ENCODE assay signal across 8 cellular contexts in the genomic region with DNA sequence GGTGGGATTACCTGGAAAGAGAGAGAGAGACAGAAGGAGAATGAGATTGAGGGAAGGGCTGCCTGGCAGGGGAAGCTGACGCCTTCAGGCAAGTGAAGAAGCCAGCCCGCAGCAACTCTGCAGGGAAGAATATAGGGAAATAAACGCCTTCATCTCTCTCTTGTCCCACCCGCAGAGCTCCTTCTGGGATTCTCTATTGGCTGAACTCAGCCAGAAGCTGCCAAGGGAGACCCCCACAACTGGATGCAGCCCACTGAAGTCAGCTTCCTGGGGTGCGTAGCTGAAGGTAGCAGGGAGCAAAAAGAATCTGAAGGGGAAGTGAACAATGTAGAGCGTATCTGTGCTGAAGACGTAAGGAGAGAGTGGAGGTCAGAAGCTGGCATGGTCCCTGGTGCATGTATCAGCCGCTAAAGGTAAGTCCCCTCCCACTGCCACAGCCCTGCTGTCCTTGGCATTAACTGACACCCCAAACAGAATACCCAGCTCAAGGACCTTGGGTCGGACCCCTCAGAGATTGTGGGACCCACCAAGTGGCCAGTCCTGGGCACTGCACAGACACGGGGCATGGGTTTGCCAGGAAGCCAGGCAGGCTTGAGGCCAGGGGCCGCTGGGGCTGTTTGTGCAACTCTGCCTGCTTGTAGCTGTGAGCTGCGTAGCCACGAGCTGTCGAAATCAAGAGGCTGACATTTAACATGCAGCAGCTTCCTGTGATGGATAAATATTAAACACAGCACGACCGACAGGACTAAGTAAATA.
DNase-seq lines count a peak whose midpoint lies in the region; ATAC-seq lines count a peak whose summit lies in the region.

No MANE protein-coding gene starts in this region.

- no peak overlapping the region for H3K4me2 ChIP-seq in neuronal stem cell (ENCODE audit: insufficient read depth, low read length, poor library complexity, severe bottlenecking)

- no peak for ATAC-seq in activated T-helper 17 cell treated with anti-CD3 and anti-CD28 coated beads, Interleukin-2, amount 50 U/mL, for 72 hours (replicated peaks)
- ATAC-seq in HG03025 (IDR thresholded peaks at IDR 0.05; ENCODE audit: low FRiP score, unreplicated experiment): no peak

- H3K36me3 ChIP-seq in neuronal stem cell (replicated peaks in 1 of 2; ENCODE audit: control insufficient read depth in 2 of 2, insufficient read depth in 2 of 2, low read length in 2 of 2): no peaks in the 10 kb centered on the region

- H2BK5ac ChIP-seq in neuronal stem cell (ENCODE audit: low read length): no peak overlapping the region

- peak overlapping the region; percentile 66 for H2AFZ ChIP-seq in neuronal stem cell (ENCODE audit: low read length)

- H3K23ac ChIP-seq in neuronal stem cell (ENCODE audit: low read depth, low read length, poor library complexity): no peak overlapping the region

- H2BK15ac ChIP-seq in neuronal stem cell (ENCODE audit: low read length): no peak overlapping the region

- H2BK120ac ChIP-seq in neuronal stem cell (ENCODE audit: low read depth, low read length): no peak overlapping the region

- no peak overlapping the region for H3K4ac ChIP-seq in neuronal stem cell (ENCODE audit: low read length)

- no peak overlapping the region for H3K14ac ChIP-seq in neuronal stem cell (ENCODE audit: low read length)

- H3K27me3 ChIP-seq in neuronal stem cell (ENCODE audit: control insufficient read depth in 3 of 3, insufficient read depth in 3 of 3, low read depth in 1 of 3, low read length in 3 of 3): no peaks in the 10 kb centered on the region

- no peak overlapping the region for H3K4me3 Mint-ChIP-seq in activated T-helper 17 cell treated with anti-CD3 and anti-CD28 coated beads, Interleukin-2, amount 50 U/mL, for 72 hours

- H3K9me3 Mint-ChIP-seq in activated T-helper 17 cell treated with anti-CD3 and anti-CD28 coated beads, Interleukin-2, amount 50 U/mL, for 72 hours: no peaks in the 10 kb centered on the region

- no peak overlapping the region for H3K27ac ChIP-seq in neuronal stem cell (replicated peaks; ENCODE audit: low read length)

- peaks cover 3 to 16% of the 10 kb centered on the region in 2 donors for H3K4me1 ChIP-seq in neuronal stem cell (ENCODE audit: control insufficient read depth in 2 of 2, insufficient read depth in 1 of 2, low read depth in 1 of 2, low read length in 2 of 2)

- H3K18ac ChIP-seq in neuronal stem cell (ENCODE audit: low read length): peak overlapping the region; percentile 34

- no peak overlapping the region for H4K91ac ChIP-seq in neuronal stem cell (ENCODE audit: low read depth, low read length, poor library complexity)

- peaks cover 0 to 7% of the 10 kb centered on the region in 2 donors for H3K9me3 ChIP-seq in neuronal stem cell (replicated peaks in 1 of 2; ENCODE audit: control insufficient read depth in 2 of 2, insufficient read depth in 1 of 2, low read depth in 1 of 2, low read length in 2 of 2)

- no peak overlapping the region for H3K27ac Mint-ChIP-seq in activated T-helper 17 cell treated with anti-CD3 and anti-CD28 coated beads, Interleukin-2, amount 50 U/mL, for 72 hours

- H2BK12ac ChIP-seq in neuronal stem cell (ENCODE audit: low read length): no peak overlapping the region

- no peaks in the 10 kb centered on the region for H3K79me1 ChIP-seq in neuronal stem cell (ENCODE audit: low read depth, low read length)

- no peaks in the 10 kb centered on the region for H3K36me3 Mint-ChIP-seq in activated T-helper 17 cell treated with anti-CD3 and anti-CD28 coated beads, Interleukin-2, amount 50 U/mL, for 72 hours (ENCODE audit: low read depth)

- H3K4me3 ChIP-seq in neuronal stem cell (ENCODE audit: low read length in 2 of 2): no peak overlapping the region

- H3K27me3 Mint-ChIP-seq in activated T-helper 17 cell treated with anti-CD3 and anti-CD28 coated beads, Interleukin-2, amount 50 U/mL, for 72 hours: peaks cover 22% of the 10 kb centered on the region

- DNase-seq in D341Med (ENCODE audit: low spot score): peak; percentile 60
- DNase-seq in NCI-H748 treated with DMSO at 0.1 percent for 48 hours (lab: John Stamatoyannopoulos, UW): peak; percentile 3
- peak; percentile 42 for DNase-seq in fibroblast of peridontal ligament (ENCODE audit: extremely low read depth)
- no peak for DNase-seq in neuronal stem cell (ENCODE audit: low spot score)
- no peak for DNase-seq in activated effector memory CD4-positive, alpha-beta T cell treated with Interleukin-2 at 50 U/mL for 16 hours
- no peak for DNase-seq in COLO829 (ENCODE audit: low spot score)

- no CpG with 5 or more reads among the region's 16 CpGs for WGBS in neuronal stem cell (ENCODE audit: extremely low coverage in 2 of 2, insufficient read length in 2 of 2, insufficient replicate concordance in 1 of 2), 2 donors

- no peak overlapping the region for H2AK5ac ChIP-seq in neuronal stem cell (ENCODE audit: low read depth, low read length)

- no peak overlapping the region for H4K8ac ChIP-seq in neuronal stem cell (ENCODE audit: low read depth, low read length)

- H3K9ac ChIP-seq in neuronal stem cell (ENCODE audit: low read depth, low read length, poor library complexity): no peak overlapping the region

- no peaks in the 10 kb centered on the region for H3K4me1 Mint-ChIP-seq in activated T-helper 17 cell treated with anti-CD3 and anti-CD28 coated beads, Interleukin-2, amount 50 U/mL, for 72 hours

Comparison
In these comparisons a context has a peak if more than half of its experiments do, and no peak if none do; other contexts are left out.
1. DNase-seq: peak in D341Med (single experiment), NCI-H748 treated with DMSO at 0.1 percent for 48 hours (single experiment) and fibroblast of peridontal ligament (single experiment); none in neuronal stem cell (single experiment), activated effector memory CD4-positive, alpha-beta T cell treated with Interleukin-2 at 50 U/mL for 16 hours (single experiment) and COLO829 (single experiment).